19 cellular contexts compared by ENCODE assay signal in genomic region chr1:153337980-153338853, GRCh38. TPM values are rescaled to one million over a fixed set of nuclear protein-coding genes. Genes with fewer than 3 reads are reported as not detected.
DNase-seq lines count a peak whose midpoint lies in the region; FAIRE-seq and TF ChIP-seq lines count a peak whose summit lies in the region.
"Had no signal": no experiment of that assay in that cellular context is flagged by ENCODE, and none has a peak within 500 bp of the region (broad histone marks: within the 10 kb centered on the region; RNA-seq: fewer than 3 reads in every experiment).

No MANE protein-coding gene starts in this region.

- POLR2A ChIA-PET in Caco-2 (lab: Charles Lee): no interaction called here

- peak overlapping the region; percentile 9 for H3K27ac Mint-ChIP-seq in Caco-2 (ENCODE audit: unreplicated experiment)

- H3K9me3 Mint-ChIP-seq in Caco-2 (ENCODE audit: unreplicated experiment): peaks cover 14% of the 10 kb centered on the region

- H3K27me3 Mint-ChIP-seq in Caco-2 (ENCODE audit: insufficient read depth, unreplicated experiment): peaks cover 5% of the 10 kb centered on the region
- H3K27me3 Mint-ChIP-seq: CD4-positive, CD25-positive, alpha-beta regulatory T cell had no signal

- no peaks in the 10 kb centered on the region for H3K36me3 Mint-ChIP-seq in Caco-2 (ENCODE audit: insufficient read depth, unreplicated experiment)
- H3K36me3 Mint-ChIP-seq: CD4-positive, CD25-positive, alpha-beta regulatory T cell; CD8-positive, alpha-beta memory T cell had no signal

- peaks cover 26% of the 10 kb centered on the region for H3K4me1 Mint-ChIP-seq in Caco-2 (ENCODE audit: low read depth, unreplicated experiment)

- no peak overlapping the region for H2BK5ac ChIP-seq in trophoblast cell (ENCODE audit: low read depth, low read length, poor library complexity)

- intact Hi-C loops in Caco-2 (cut with micrococcal nuclease; ENCODE audit: unreplicated experiment): no loop called here

- TF ChIP-seq CTCF in Caco-2 (IDR thresholded peaks at IDR 0.05; ENCODE audit: insufficient read depth in 1 of 2, low read depth in 1 of 2, low read length in 1 of 2, severe bottlenecking in 1 of 2, unreplicated experiment in 1 of 2): no peak
- TF ChIP-seq CTCF in bronchial epithelial cell (IDR thresholded peaks at IDR 0.05; ENCODE audit: insufficient read depth, low read length, severe bottlenecking): no peak

- H2BK120ac ChIP-seq in trophoblast cell (ENCODE audit: insufficient read depth, low read length, poor library complexity): no peak overlapping the region

- no peak overlapping the region for H2AK5ac ChIP-seq in trophoblast cell (ENCODE audit: low read length)

- H2BK12ac ChIP-seq in trophoblast cell (ENCODE audit: low read length): no peak overlapping the region

- FAIRE-seq in bronchial epithelial cell (lab: Jason Lieb, UNC): peak; percentile 13
- FAIRE-seq: A204.1 had no signal

- H3K4me3 ChIP-seq in Caco-2 (ENCODE audit: low read depth, low read length): no peak overlapping the region
- H3K4me3 ChIP-seq in bronchial epithelial cell (ENCODE audit: low read depth, low read length): no peak overlapping the region
- H3K4me3 ChIP-seq in trophoblast cell (ENCODE audit: low read depth, low read length): no peak overlapping the region

- no peak overlapping the region for H4K12ac ChIP-seq in trophoblast cell (ENCODE audit: low read depth, low read length)

- H4K91ac ChIP-seq in trophoblast cell (ENCODE audit: low read depth, low read length): no peak overlapping the region

- no CpG with 5 or more reads among the region's 8 CpGs for WGBS in trophoblast cell (ENCODE audit: extremely low coverage, insufficient coverage, insufficient read length)

- no peak overlapping the region for H4K8ac ChIP-seq in trophoblast cell (ENCODE audit: low read depth, low read length)

- DNase-seq in Caco-2: peak; percentile 52 to 62
- no peak for DNase-seq in bronchial epithelial cell (ENCODE audit: low read depth)
- no peak for DNase-seq in trophoblast cell
- no peak for DNase-seq in NCI-H1092 treated with DMSO at 0.1 percent for 48 hours (lab: John Stamatoyannopoulos, UW)
- DNase-seq in SIG-M5 (lab: John Stamatoyannopoulos, UW): no peak
- DNase-seq in COR-L47 (lab: John Stamatoyannopoulos, UW): no peak
- DNase-seq: AML-193; C1 segment of cervical spinal cord; CD4-positive, CD25-positive, alpha-beta regulatory T cell; CD8-positive, alpha-beta memory T cell; DMS153; DMS79; GDM1; GOT3; H7 had no signal

- H3K9me3 ChIP-seq in Caco-2: no peaks in the 10 kb centered on the region
- H3K9me3 ChIP-seq in trophoblast cell (ENCODE audit: insufficient read depth, low read depth, low read length): no peaks in the 10 kb centered on the region

- H3K4ac ChIP-seq in trophoblast cell (ENCODE audit: low read depth, low read length): no peak overlapping the region

- CTCF ChIA-PET in Caco-2 (lab: Charles Lee): interaction anchor here (1.2 kb wide), 1 partner anchor 11 kb away, joined by 3 read pairs; the partner anchor contains the start of gene PGLYRP4

- peaks cover 24% of the 10 kb centered on the region for H3K4me1 ChIP-seq in Caco-2
- peaks cover 12 to 27% of the 10 kb centered on the region in 2 experiments for H3K4me1 ChIP-seq in trophoblast cell (ENCODE audit: control insufficient read depth in 1 of 2, insufficient read depth in 2 of 2, low read length in 2 of 2)

- H3K9ac ChIP-seq in trophoblast cell (ENCODE audit: low read length): no peak overlapping the region
- H3K9ac ChIP-seq: KMS-11 had no signal

- H3K79me1 ChIP-seq in trophoblast cell (ENCODE audit: low read length): peaks cover 5% of the 10 kb centered on the region

- no peak overlapping the region for H2AFZ ChIP-seq in trophoblast cell (ENCODE audit: insufficient read depth, low read length, poor library complexity)

- no peak overlapping the region for H3K18ac ChIP-seq in trophoblast cell (ENCODE audit: low read length)

- no peaks in the 10 kb centered on the region for H3K36me3 ChIP-seq in Caco-2 (ENCODE audit: control insufficient read depth, insufficient read depth, low read length)
- H3K36me3 ChIP-seq in bronchial epithelial cell (ENCODE audit: control insufficient read depth, insufficient read depth, low read length): no peaks in the 10 kb centered on the region
- H3K36me3 ChIP-seq in trophoblast cell (ENCODE audit: control insufficient read depth in 1 of 2, insufficient read depth in 2 of 2, low read length in 2 of 2): no peaks in the 10 kb centered on the region

- no peak overlapping the region for H3K4me2 ChIP-seq in trophoblast cell (ENCODE audit: low read length)
- H3K4me2 ChIP-seq: KMS-11 had no signal

- no TSS peak for BruUV-seq in Caco-2 (replicated peaks; lab: Mats Ljungman, UMichigan)

- H3K27me3 ChIP-seq in Caco-2 (replicated peaks; ENCODE audit: control insufficient read depth, insufficient read depth, low read length) (no peaks in the 10 kb centered on the region), bronchial epithelial cell (ENCODE audit: control insufficient read depth, insufficient read depth, low read length) (no peaks in the 10 kb centered on the region), trophoblast cell (ENCODE audit: insufficient read depth, low read length) (no peaks in the 10 kb centered on the region)

- no peaks in the 10 kb centered on the region for H3K79me2 ChIP-seq in trophoblast cell (ENCODE audit: control insufficient read depth, insufficient read depth, low read length, poor library complexity)

- peak overlapping the region; percentile 1 for H3K4me3 Mint-ChIP-seq in Caco-2 (ENCODE audit: unreplicated experiment)
- H3K4me3 Mint-ChIP-seq: CD8-positive, alpha-beta memory T cell had no signal

- H3K23ac ChIP-seq in trophoblast cell (ENCODE audit: low read length): no peak overlapping the region

- no peak overlapping the region for H3K14ac ChIP-seq in trophoblast cell (ENCODE audit: low read length)

- peak overlapping the region; percentile 23 for H3K27ac ChIP-seq in trophoblast cell (ENCODE audit: low read depth, low read length)
- H3K27ac ChIP-seq: KMS-11 had no signal

RNA-seq across cellular contexts. Expression of gene PGLYRP4, which starts 10.4 kb away (rescaled TPM):
- total RNA-seq in Caco-2 (2022) (not detected in 2 replicates), bronchial epithelial cell (2.0 TPM in 1 of 2 replicates, not detected in the other)
- polyA plus RNA-seq in trophoblast cell (2013): 3.6 and 3.8 TPM in 2 replicates
- total RNA-seq: CD8-positive, alpha-beta memory T cell; Daoy; H7; HT-29 had no signal
- polyA plus RNA-seq: CD8-positive, alpha-beta memory T cell had no signal

RNA-seq across cellular contexts. Expression of gene S100A9, which starts 19.4 kb away (rescaled TPM):
- total RNA-seq in Caco-2 (2022) (0.63 TPM in 1 of 2 replicates, not detected in the other), bronchial epithelial cell (735 and 3,796 TPM in 2 replicates)
- polyA plus RNA-seq in trophoblast cell (2013): 1.0 and 1.1 TPM in 2 replicates
- total RNA-seq: CD4-positive, CD25-positive, alpha-beta regulatory T cell; Daoy; H7 had no signal

RNA-seq across cellular contexts. Expression of gene PGLYRP3, which starts 25.5 kb away (rescaled TPM):
- total RNA-seq in Caco-2 (2022) (not detected in 2 replicates), bronchial epithelial cell (0.53 and 4.6 TPM in 2 replicates)
- polyA plus RNA-seq in trophoblast cell (2013): 0.12 and 0.25 TPM in 2 replicates
- total RNA-seq: CD4-positive, CD25-positive, alpha-beta regulatory T cell; CD8-positive, alpha-beta memory T cell; Daoy; H7; HT-29 had no signal
- polyA plus RNA-seq: CD4-positive, CD25-positive, alpha-beta regulatory T cell; CD8-positive, alpha-beta memory T cell had no signal

RNA-seq across cellular contexts. Expression of gene S100A12, which starts 37.2 kb away (rescaled TPM):
- total RNA-seq in Caco-2 (2022): not detected in 2 replicates
- 5.5 TPM in 1 of 2 replicates, not detected in the other for total RNA-seq in bronchial epithelial cell
- not detected in 2 replicates for polyA plus RNA-seq in trophoblast cell (2013)
- total RNA-seq: CD4-positive, CD25-positive, alpha-beta regulatory T cell; CD8-positive, alpha-beta memory T cell; Daoy; H7; HT-29 had no signal
- polyA plus RNA-seq: CD8-positive, alpha-beta memory T cell had no signal

RNA-seq across cellular contexts. Expression of gene S100A8, which starts 52.7 kb away (rescaled TPM):
- total RNA-seq in Caco-2 (2022) (not detected in 2 replicates), bronchial epithelial cell (50.0 and 551 TPM in 2 replicates)
- not detected in 2 replicates for polyA plus RNA-seq in trophoblast cell (2013)
- total RNA-seq: CD4-positive, CD25-positive, alpha-beta regulatory T cell; CD8-positive, alpha-beta memory T cell; Daoy; H7; HT-29 had no signal
- polyA plus RNA-seq: CD8-positive, alpha-beta memory T cell had no signal

Comparison
In these comparisons a context has a peak if more than half of its experiments do, and no peak if none do; other contexts are left out.
1. DNase-seq: peak in Caco-2 (2 of 2); none in bronchial epithelial cell (single experiment), trophoblast cell (0 of 2), NCI-H1092 treated with DMSO at 0.1 percent for 48 hours (single experiment), SIG-M5 (single experiment) and COR-L47 (single experiment).
2. RNA of gene S100A9, which starts 19.4 kb away (total RNA-seq): 735 to 3,796 TPM in bronchial epithelial cell; 0.63 TPM in Caco-2; every median in the first group is over 100 times any median in the second.